In the genomic region with DNA sequence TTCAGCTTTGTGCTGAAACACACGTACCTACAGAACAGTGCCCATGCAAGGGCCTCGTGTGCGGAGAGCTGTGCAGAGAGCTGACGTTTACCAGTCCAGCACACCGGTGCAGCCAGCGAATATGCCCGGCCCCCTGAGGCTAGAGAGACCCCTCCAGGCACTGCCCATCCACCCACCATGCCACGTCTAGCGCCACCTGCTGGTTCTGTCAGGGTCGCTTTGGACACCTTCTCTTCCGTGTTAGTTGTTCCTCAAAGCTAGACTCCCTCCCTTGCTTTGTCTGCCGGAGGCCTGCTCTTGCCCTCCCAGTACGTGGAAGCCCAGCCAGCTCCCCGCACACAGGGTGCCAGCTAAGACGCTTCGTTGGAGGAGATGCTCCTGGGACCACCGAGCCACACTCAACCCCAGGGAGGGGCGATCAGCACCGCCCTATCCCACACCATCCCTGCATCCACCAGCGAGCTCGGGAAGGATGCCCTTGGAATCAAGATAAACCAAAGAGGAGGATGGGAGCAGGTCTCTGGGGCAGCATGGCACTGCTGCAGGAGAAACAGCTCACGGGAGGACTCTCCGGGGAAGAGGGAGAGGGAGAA, we compare ENCODE assay signal across 8 cellular contexts. TPM values are rescaled to one million over a fixed set of nuclear protein-coding genes. Genes with fewer than 3 reads are reported as not detected.
DNase-seq lines count a peak whose midpoint lies in the region; ATAC-seq and TF ChIP-seq lines count a peak whose summit lies in the region.

No MANE protein-coding gene starts in this region.

- no peaks in the 10 kb centered on the region for H3K36me3 ChIP-seq in neural progenitor cell

- H3K4me1 Mint-ChIP-seq in WTC11 (peaks cover 6% of the 10 kb centered on the region; the same call in 1 of the 2 replicates), neural progenitor cell (peaks cover 3% of the 10 kb centered on the region)

- H3K27me3 ChIP-seq in neural progenitor cell: no peaks in the 10 kb centered on the region

- H3K27ac Mint-ChIP-seq in WTC11: no peak overlapping the region
- H3K27ac Mint-ChIP-seq in neural progenitor cell: no peak overlapping the region

- ATAC-seq in WTC11: peak; percentile 92

- H3K79me2 ChIP-seq in neural progenitor cell (ENCODE audit: low read depth): no peaks in the 10 kb centered on the region

- DNase-seq in 8988T (peak; percentile 57), GM20000 (ENCODE audit: low spot score) (no peak), WTC11 (ENCODE audit: low spot score) (peak; percentile 81), neural progenitor cell (ENCODE audit: low spot score) (peak; percentile 83), AML-193 (lab: John Stamatoyannopoulos, UW) (no peak), MV-4-11 (lab: John Stamatoyannopoulos, UW) (no peak), caudate nucleus (lab: John Stamatoyannopoulos, UW) (no peak)
- DNase-seq in effector CD4-positive, alpha-beta T cell: peak; percentile 33

- H3F3A ChIP-seq in neural progenitor cell (ENCODE audit: low read depth): no peaks in the 10 kb centered on the region

- H3K36me3 Mint-ChIP-seq in WTC11 (peaks cover 13% of the 10 kb centered on the region), neural progenitor cell (no peaks in the 10 kb centered on the region)

- H3K9ac ChIP-seq in neural progenitor cell: no peak overlapping the region

- H3K4me3 Mint-ChIP-seq in WTC11 (no peak overlapping the region), neural progenitor cell (no peak overlapping the region)

- H3K4me1 ChIP-seq in neural progenitor cell: no peaks in the 10 kb centered on the region

- H3K9me3 ChIP-seq in neural progenitor cell (ENCODE audit: low read depth): no peaks in the 10 kb centered on the region

- H3K4me2 ChIP-seq in neural progenitor cell: peak overlapping the region; percentile 42

- H3K27ac ChIP-seq in neural progenitor cell (no peak overlapping the region), caudate nucleus (ENCODE audit: low read depth, low read length) (no peak overlapping the region)

- no peaks in the 10 kb centered on the region for H4K20me1 ChIP-seq in neural progenitor cell (ENCODE audit: low read depth)

- H3K27me3 Mint-ChIP-seq in WTC11 (ENCODE audit: low read depth): no peaks in the 10 kb centered on the region
- H3K27me3 Mint-ChIP-seq in neural progenitor cell (ENCODE audit: insufficient read depth, low read depth): peaks cover 10% of the 10 kb centered on the region

- H3K4me3 ChIP-seq in neural progenitor cell: no peak overlapping the region

- POLR2A ChIA-PET in WTC11 (lab: Charles Lee): no interaction called here

- peak overlapping the region; percentile 99 for H2AFZ ChIP-seq in neural progenitor cell (replicated peaks)

- TF ChIP-seq CTCF in GM20000 (IDR thresholded peaks at IDR 0.05; ENCODE audit: extremely low read depth, missing control alignments) (peak; percentile 59), WTC11 (IDR thresholded peaks at IDR 0.05) (peak; percentile 89), neural progenitor cell (IDR thresholded peaks at IDR 0.05) (peak; percentile 84)

- CTCF ChIA-PET in WTC11 (lab: Charles Lee): interaction anchor here (0.6 to 1.9 kb wide), 78 partner anchors 8 to 738 kb away, joined by 3 to 25 read pairs (median 4); a partner anchor contains a TSS

- H3K9me3 Mint-ChIP-seq in WTC11 (no peaks in the 10 kb centered on the region), neural progenitor cell (no peaks in the 10 kb centered on the region)

TF ChIP-seq in WTC11, 78 proteins besides CTCF, POLR2A, EP300 and RAD21 (continues in another document):
- 0 out of 2 replicates have a peak, but pooled peaks have one; percentile 25 for TF ChIP-seq TEAD1 (CRISPR knock-in tag; IDR thresholded peaks at IDR 0.05)
- TF ChIP-seq, protein P1, sequence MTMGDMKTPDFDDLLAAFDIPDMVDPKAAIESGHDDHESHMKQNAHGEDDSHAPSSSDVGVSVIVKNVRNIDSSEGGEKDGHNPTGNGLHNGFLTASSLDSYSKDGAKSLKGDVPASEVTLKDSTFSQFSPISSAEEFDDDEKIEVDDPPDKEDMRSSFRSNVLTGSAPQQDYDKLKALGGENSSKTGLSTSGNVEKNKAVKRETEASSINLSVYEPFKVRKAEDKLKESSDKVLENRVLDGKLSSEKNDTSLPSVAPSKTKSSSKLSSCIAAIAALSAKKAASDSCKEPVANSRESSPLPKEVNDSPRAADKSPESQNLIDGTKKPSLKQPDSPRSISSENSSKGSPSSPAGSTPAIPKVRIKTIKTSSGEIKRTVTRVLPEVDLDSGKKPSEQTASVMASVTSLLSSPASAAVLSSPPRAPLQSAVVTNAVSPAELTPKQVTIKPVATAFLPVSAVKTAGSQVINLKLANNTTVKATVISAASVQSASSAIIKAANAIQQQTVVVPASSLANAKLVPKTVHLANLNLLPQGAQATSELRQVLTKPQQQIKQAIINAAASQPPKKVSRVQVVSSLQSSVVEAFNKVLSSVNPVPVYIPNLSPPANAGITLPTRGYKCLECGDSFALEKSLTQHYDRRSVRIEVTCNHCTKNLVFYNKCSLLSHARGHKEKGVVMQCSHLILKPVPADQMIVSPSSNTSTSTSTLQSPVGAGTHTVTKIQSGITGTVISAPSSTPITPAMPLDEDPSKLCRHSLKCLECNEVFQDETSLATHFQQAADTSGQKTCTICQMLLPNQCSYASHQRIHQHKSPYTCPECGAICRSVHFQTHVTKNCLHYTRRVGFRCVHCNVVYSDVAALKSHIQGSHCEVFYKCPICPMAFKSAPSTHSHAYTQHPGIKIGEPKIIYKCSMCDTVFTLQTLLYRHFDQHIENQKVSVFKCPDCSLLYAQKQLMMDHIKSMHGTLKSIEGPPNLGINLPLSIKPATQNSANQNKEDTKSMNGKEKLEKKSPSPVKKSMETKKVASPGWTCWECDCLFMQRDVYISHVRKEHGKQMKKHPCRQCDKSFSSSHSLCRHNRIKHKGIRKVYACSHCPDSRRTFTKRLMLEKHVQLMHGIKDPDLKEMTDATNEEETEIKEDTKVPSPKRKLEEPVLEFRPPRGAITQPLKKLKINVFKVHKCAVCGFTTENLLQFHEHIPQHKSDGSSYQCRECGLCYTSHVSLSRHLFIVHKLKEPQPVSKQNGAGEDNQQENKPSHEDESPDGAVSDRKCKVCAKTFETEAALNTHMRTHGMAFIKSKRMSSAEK (CRISPR knock-in tag; IDR thresholded peaks at IDR 0.05; ENCODE audit: borderline replicate concordance): no peak
- TF ChIP-seq, protein P2, sequence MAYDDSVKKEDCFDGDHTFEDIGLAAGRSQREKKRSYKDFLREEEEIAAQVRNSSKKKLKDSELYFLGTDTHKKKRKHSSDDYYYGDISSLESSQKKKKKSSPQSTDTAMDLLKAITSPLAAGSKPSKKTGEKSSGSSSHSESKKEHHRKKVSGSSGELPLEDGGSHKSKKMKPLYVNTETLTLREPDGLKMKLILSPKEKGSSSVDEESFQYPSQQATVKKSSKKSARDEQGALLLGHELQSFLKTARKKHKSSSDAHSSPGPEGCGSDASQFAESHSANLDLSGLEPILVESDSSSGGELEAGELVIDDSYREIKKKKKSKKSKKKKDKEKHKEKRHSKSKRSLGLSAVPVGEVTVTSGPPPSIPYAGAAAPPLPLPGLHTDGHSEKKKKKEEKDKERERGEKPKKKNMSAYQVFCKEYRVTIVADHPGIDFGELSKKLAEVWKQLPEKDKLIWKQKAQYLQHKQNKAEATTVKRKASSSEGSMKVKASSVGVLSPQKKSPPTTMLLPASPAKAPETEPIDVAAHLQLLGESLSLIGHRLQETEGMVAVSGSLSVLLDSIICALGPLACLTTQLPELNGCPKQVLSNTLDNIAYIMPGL (CRISPR knock-in tag; IDR thresholded peaks at IDR 0.05): no peak
- 0 out of 2 replicates have a peak, but pooled peaks have one; percentile 36 for TF ChIP-seq TEAD4 (CRISPR knock-in tag; IDR thresholded peaks at IDR 0.05)
- no peak for TF ChIP-seq ZNF219 (CRISPR knock-in tag; IDR thresholded peaks at IDR 0.05; ENCODE audit: borderline replicate concordance)
- TF ChIP-seq IRF2 (CRISPR knock-in tag; IDR thresholded peaks at IDR 0.05; ENCODE audit: borderline replicate concordance, low read depth): no peak
- TF ChIP-seq ZNF396 (CRISPR knock-in tag; IDR thresholded peaks at IDR 0.05; ENCODE audit: borderline replicate concordance): no peak
- no peak for TF ChIP-seq ETV6 (CRISPR knock-in tag; IDR thresholded peaks at IDR 0.05)
- TF ChIP-seq GTF2I (CRISPR knock-in tag; conservative IDR thresholded peaks at IDR 0.05): no peak
- TF ChIP-seq, protein P3, sequence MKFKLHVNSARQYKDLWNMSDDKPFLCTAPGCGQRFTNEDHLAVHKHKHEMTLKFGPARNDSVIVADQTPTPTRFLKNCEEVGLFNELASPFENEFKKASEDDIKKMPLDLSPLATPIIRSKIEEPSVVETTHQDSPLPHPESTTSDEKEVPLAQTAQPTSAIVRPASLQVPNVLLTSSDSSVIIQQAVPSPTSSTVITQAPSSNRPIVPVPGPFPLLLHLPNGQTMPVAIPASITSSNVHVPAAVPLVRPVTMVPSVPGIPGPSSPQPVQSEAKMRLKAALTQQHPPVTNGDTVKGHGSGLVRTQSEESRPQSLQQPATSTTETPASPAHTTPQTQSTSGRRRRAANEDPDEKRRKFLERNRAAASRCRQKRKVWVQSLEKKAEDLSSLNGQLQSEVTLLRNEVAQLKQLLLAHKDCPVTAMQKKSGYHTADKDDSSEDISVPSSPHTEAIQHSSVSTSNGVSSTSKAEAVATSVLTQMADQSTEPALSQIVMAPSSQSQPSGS (CRISPR knock-in tag; IDR thresholded peaks at IDR 0.05; ENCODE audit: borderline replicate concordance, low read depth): no peak
- no peak for TF ChIP-seq ZNF263 (CRISPR knock-in tag; IDR thresholded peaks at IDR 0.05; ENCODE audit: low read depth)
- no peak for TF ChIP-seq SMAD4 (CRISPR knock-in tag; IDR thresholded peaks at IDR 0.05)
- no peak; the same call in 1 of the 2 replicates for TF ChIP-seq SP1 (CRISPR knock-in tag; conservative IDR thresholded peaks at IDR 0.05)
- TF ChIP-seq EMX1 (CRISPR knock-in tag; IDR thresholded peaks at IDR 0.05): no peak
- TF ChIP-seq, protein P4, sequence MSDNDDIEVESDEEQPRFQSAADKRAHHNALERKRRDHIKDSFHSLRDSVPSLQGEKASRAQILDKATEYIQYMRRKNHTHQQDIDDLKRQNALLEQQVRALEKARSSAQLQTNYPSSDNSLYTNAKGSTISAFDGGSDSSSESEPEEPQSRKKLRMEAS (CRISPR knock-in tag; IDR thresholded peaks at IDR 0.05): 0 out of 2 replicates have a peak, but pooled peaks have one; percentile 24
- TF ChIP-seq GRHL2 (CRISPR knock-in tag; IDR thresholded peaks at IDR 0.05; ENCODE audit: insufficient replicate concordance, severe bottlenecking): no peak

RNA-seq across cellular contexts. Expression of a gene that starts 43.4 kb away (rescaled TPM):
- 18.4 to 28.1 TPM (median 20.3 TPM) in 3 replicates for total RNA-seq in WTC11 (2021)
- total RNA-seq in neural progenitor cell (ENCODE audit: low replicate concordance): 0.64 and 0.90 TPM in 2 replicates

RNA-seq across cellular contexts. Expression of a gene that starts 47.0 kb away (rescaled TPM):
- total RNA-seq in WTC11 (2021): 78.8 to 91.9 TPM (median 85.6 TPM) in 3 replicates
- 7.4 and 8.1 TPM in 2 replicates for total RNA-seq in neural progenitor cell (ENCODE audit: low replicate concordance)

Comparison
In these comparisons a context has a peak if more than half of its experiments do, and no peak if none do; other contexts are left out.
1. DNase-seq: peak in 8988T (single experiment), WTC11 (single experiment), effector CD4-positive, alpha-beta T cell (single experiment) and neural progenitor cell (single experiment); none in GM20000 (single experiment), AML-193 (0 of 2), MV-4-11 (single experiment) and caudate nucleus (0 of 61).
2. RNA of a gene that starts 43.4 kb away (total RNA-seq): 18.4 to 28.1 TPM in WTC11; 0.64 to 0.90 TPM in neural progenitor cell; every median in the first group is over 10 times any median in the second.
3. Peak in every context shown above with its lines, with median percentiles within 50 percentile points of each other: CTCF ChIP-seq.